In genomic region chr22:50524664-50525103, GRCh38 we compare ENCODE assay signal across 7 cellular contexts. TPM values are rescaled to one million over a fixed set of nuclear protein-coding genes. Genes with fewer than 3 reads are reported as not detected.
DNase-seq lines count a peak whose midpoint lies in the region; ATAC-seq and TF ChIP-seq lines count a peak whose summit lies in the region.

No MANE protein-coding gene starts in this region.

- in situ Hi-C loops in HAP-1 (cut with MboI; ENCODE audit: low sequenced_read_pairs), result no loop called here
- in situ Hi-C loops in gastrocnemius medialis (cut with MboI; ENCODE audit: low sequenced_read_pairs in 4 of 4), result no loop called here
- in situ Hi-C loops in GM13977 (cut with MboI; ENCODE audit: low pct_unique_long_range_greater_than_20kb, low sequenced_read_pairs, unreplicated experiment), result no loop called here

- peaks cover 8% of the 10 kb centered on the region; the same call in 1 of the 2 replicates for H3K4me1 ChIP-seq in HAP-1
- H3K4me1 ChIP-seq in SJCRH30, result peaks cover 4% of the 10 kb centered on the region; the same call in 1 of the 2 replicates
- H3K4me1 ChIP-seq in gastrocnemius medialis, result peaks cover 13 to 18% of the 10 kb centered on the region in 2 donors

- peaks cover 43% of the 10 kb centered on the region for H3K36me3 ChIP-seq in HAP-1 (replicated peaks)
- H3K36me3 ChIP-seq in SJCRH30, result peaks cover 42% of the 10 kb centered on the region
- H3K36me3 ChIP-seq in gastrocnemius medialis, result peaks cover 0 to 29% of the 10 kb centered on the region in 2 donors

- H3K9me3 ChIP-seq in HAP-1 (no peaks in the 10 kb centered on the region), SJCRH30 (replicated peaks) (no peaks in the 10 kb centered on the region), gastrocnemius medialis (no peaks in the 10 kb centered on the region)

- peak overlapping the region; percentile 54 for H3K27ac ChIP-seq in SJCRH30
- peak overlapping the region; percentile 84 to 92 (median 88) for H3K27ac ChIP-seq in gastrocnemius medialis

- no peaks in the 10 kb centered on the region for H3K27me3 ChIP-seq in HAP-1 (ENCODE audit: low read depth)
- H3K27me3 ChIP-seq in SJCRH30, result no peaks in the 10 kb centered on the region
- peaks cover 5 to 13% (median 10%) of the 10 kb centered on the region in 3 donors for H3K27me3 ChIP-seq in gastrocnemius medialis

- ATAC-seq in gastrocnemius medialis (no peak), HG03025 (IDR thresholded peaks at IDR 0.05; ENCODE audit: low FRiP score, unreplicated experiment) (no peak), HG02571 (IDR thresholded peaks at IDR 0.05; ENCODE audit: unreplicated experiment) (no peak)

- intact Hi-C loops in gastrocnemius medialis (cut with DNase I; ENCODE audit: low total_unique reads), result loop anchor here (1.0 to 5.0 kb wide), 2 partner anchors 16 to 103 kb away; partner anchors contain the start of genes ARSA and NCAPH2

- DNase-seq in HAP-1 (ENCODE audit: low spot score in 2 of 2) (no peak), SJCRH30 (peak in 1 of 2 experiments; percentile 28), fibroblast of mammary gland (ENCODE audit: low read depth) (no peak), gastrocnemius medialis (no peak), GM13977 (ENCODE audit: low spot score) (no peak)

- TF ChIP-seq CTCF in fibroblast of mammary gland (conservative IDR thresholded peaks at IDR 0.05; ENCODE audit: control insufficient read depth, insufficient read depth, low read depth, low read length) (no peak), gastrocnemius medialis (IDR thresholded peaks at IDR 0.05 in 4 of 5, conservative IDR thresholded peaks at IDR 0.05 in 1 of 5) (no peak), GM13977 (IDR thresholded peaks at IDR 0.05; ENCODE audit: extremely low read depth, insufficient read depth, missing control alignments) (no peak)

- TF ChIP-seq POLR2A in gastrocnemius medialis (IDR thresholded peaks at IDR 0.05), result no peak

- H3K4me3 ChIP-seq in HAP-1 (peak overlapping the region; percentile 87), SJCRH30 (peak overlapping the region; percentile 66), fibroblast of mammary gland (ENCODE audit: control insufficient read depth, low read depth, low read length) (peak overlapping the region; percentile 66), gastrocnemius medialis (peak overlapping the region; percentile 68 to 91 (median 83))

RNA-seq across cellular contexts. Expression of gene SCO2, which starts 0.7 kb away (rescaled TPM):
- total RNA-seq in SJCRH30 (2014; rRNA removed; shearing (Covaris generic)), result 0.71 and 2.1 TPM in 2 replicates
- 1 to 10 TPM in 2 of 4 donors, not detected in 2; 1.0 to 2.3 TPM for total RNA-seq in gastrocnemius medialis

RNA-seq across cellular contexts. Expression of gene TYMP, which starts 5.1 kb away (rescaled TPM):
- total RNA-seq in SJCRH30 (2014; rRNA removed; shearing (Covaris generic)), result 0.51 and 0.63 TPM in 2 replicates
- total RNA-seq in gastrocnemius medialis, result 10 to 100 TPM in 3 of 4 donors, 1 to 10 TPM in 1; 8.8 to 15.8 (median 11.8) TPM

RNA-seq across cellular contexts. Expression of gene NCAPH2, which starts 16.7 kb away (rescaled TPM):
- 87.0 and 94.2 TPM in 2 replicates for total RNA-seq in SJCRH30 (2014; rRNA removed; shearing (Covaris generic))
- total RNA-seq in gastrocnemius medialis, result 10 to 100 TPM; 19.0 to 29.3 (median 23.4) TPM

RNA-seq across cellular contexts. Expression of gene LMF2, which starts 17.2 kb away (rescaled TPM):
- total RNA-seq in SJCRH30 (2014; rRNA removed; shearing (Covaris generic)), result 39.2 and 48.8 TPM in 2 replicates
- 10 to 100 TPM; 19.7 to 39.4 (median 26.9) TPM for total RNA-seq in gastrocnemius medialis

RNA-seq across cellular contexts. Expression of gene KLHDC7B, which starts 21.0 kb away (rescaled TPM):
- 0.05 and 0.10 TPM in 2 replicates for total RNA-seq in SJCRH30 (2014; rRNA removed; shearing (Covaris generic))
- not detected for total RNA-seq in gastrocnemius medialis
